9 cellular contexts compared by ENCODE assay signal in the genomic region with DNA sequence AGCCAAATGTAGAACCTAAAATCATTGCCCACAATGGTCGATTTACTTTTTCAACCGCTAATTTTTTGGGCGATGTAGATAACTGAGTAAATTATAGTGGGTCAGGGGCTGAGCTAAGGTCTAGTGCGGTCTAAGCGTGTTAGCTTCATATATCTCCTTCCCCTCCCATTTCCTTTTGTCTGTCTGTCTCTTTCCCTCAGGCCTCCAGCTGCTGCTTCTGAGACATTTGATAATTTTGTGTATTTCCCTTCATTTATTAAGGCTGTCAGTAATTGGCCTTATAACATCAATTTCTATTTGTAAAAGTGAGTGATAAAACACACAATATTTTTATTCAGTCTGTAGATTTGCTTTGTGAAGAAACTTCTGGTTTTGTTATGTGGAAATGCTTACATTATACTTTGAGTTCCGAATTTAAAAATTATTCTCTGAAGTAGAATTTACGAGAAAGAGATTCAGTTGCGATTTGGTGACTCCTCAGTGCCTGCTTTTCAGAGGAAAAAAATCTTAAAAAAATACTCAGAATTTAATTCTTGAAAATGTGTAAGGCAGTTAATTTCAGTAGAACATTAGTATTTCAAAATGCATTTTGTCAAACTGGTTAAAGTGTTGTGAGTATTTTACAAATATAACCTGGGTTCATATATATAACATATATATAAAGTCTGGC. TPM values are rescaled to one million over a fixed set of nuclear protein-coding genes. Genes with fewer than 3 reads are reported as not detected.
DNase-seq lines count a peak whose midpoint lies in the region; ATAC-seq, FAIRE-seq and TF ChIP-seq lines count a peak whose summit lies in the region.
"Had no signal": no experiment of that assay in that cellular context is flagged by ENCODE, and none has a peak within 500 bp of the region (broad histone marks: within the 10 kb centered on the region; RNA-seq: fewer than 3 reads in every experiment).

No MANE protein-coding gene starts in this region.

- no peaks in the 10 kb centered on the region for H4K20me1 ChIP-seq in KMS-11 (ENCODE audit: insufficient read depth)
- H4K20me1 ChIP-seq in astrocyte (ENCODE audit: insufficient read depth, low read length) = no peaks in the 10 kb centered on the region

- POLR2A ChIA-PET in BJ (lab: Charles Lee) = no interaction called here

- H3K9ac ChIP-seq in KMS-11 (no peak overlapping the region; the same call in 1 of the 2 replicates), astrocyte (ENCODE audit: low read length) (peak overlapping the region; percentile 52), muscle layer of colon (ENCODE audit: low read length) (peak overlapping the region; percentile 62)

- H2AFZ ChIP-seq in KMS-11 (ENCODE audit: low read depth) = peak overlapping the region; percentile 81; the same call in 1 of the 2 replicates
- H2AFZ ChIP-seq in astrocyte (ENCODE audit: low read depth, low read length) = peak overlapping the region; percentile 81

- TF ChIP-seq CTCF in BJ (IDR thresholded peaks at IDR 0.05; ENCODE audit: insufficient read depth, low read depth, low read length) (no peak), KMS-11 (conservative IDR thresholded peaks at IDR 0.05; ENCODE audit: low read depth, low read length) (no peak), astrocyte (IDR thresholded peaks at IDR 0.05; ENCODE audit: insufficient read depth, low read depth, low read length) (no peak), foreskin keratinocyte (conservative IDR thresholded peaks at IDR 0.05) (no peak)

- H3K27ac ChIP-seq in KMS-11 = no peak overlapping the region
- H3K27ac ChIP-seq in astrocyte (ENCODE audit: low read depth, low read length) = no peak overlapping the region
- H3K27ac ChIP-seq in muscle layer of colon (ENCODE audit: low read depth, low read length) = peak overlapping the region; percentile 72
- H3K27ac ChIP-seq in foreskin keratinocyte = no peak overlapping the region

- no peaks in the 10 kb centered on the region for H3K9me3 ChIP-seq in astrocyte (ENCODE audit: insufficient read depth, low read depth, low read length)
- no peaks in the 10 kb centered on the region for H3K9me3 ChIP-seq in muscle layer of colon (ENCODE audit: low read length)

- no peaks in the 10 kb centered on the region for H3K9me3 Mint-ChIP-seq in astrocyte (ENCODE audit: unreplicated experiment)

- no peak for FAIRE-seq in astrocyte (lab: Jason Lieb, UNC)
- FAIRE-seq in RCC 7860 (lab: Jason Lieb, UNC) = no peak
- FAIRE-seq: colon had no signal

- peak overlapping the region; percentile 87 for H3K4me3 Mint-ChIP-seq in astrocyte (ENCODE audit: unreplicated experiment)

- H3K4me1 Mint-ChIP-seq in astrocyte (ENCODE audit: low read depth, unreplicated experiment) = no peaks in the 10 kb centered on the region

- H3K4me3 ChIP-seq in BJ (ENCODE audit: low read depth, low read length) = peak overlapping the region; percentile 73
- H3K4me3 ChIP-seq in KMS-11 (IDR thresholded peaks at IDR 0.05; ENCODE audit: insufficient read depth, low read depth, low read length) = no peak overlapping the region
- peak overlapping the region; percentile 64 for H3K4me3 ChIP-seq in astrocyte (ENCODE audit: insufficient read depth, low read depth, low read length)
- peak overlapping the region; percentile 66 to 96 for H3K4me3 ChIP-seq in muscle layer of colon (ENCODE audit: low read depth in 1 of 2, low read length in 2 of 2)

- H3K27me3 Mint-ChIP-seq in astrocyte (ENCODE audit: low read depth, unreplicated experiment) = peaks cover 2% of the 10 kb centered on the region

- H3K27ac Mint-ChIP-seq in astrocyte (ENCODE audit: unreplicated experiment) = no peak overlapping the region

- peaks cover 6% of the 10 kb centered on the region for H3K27me3 ChIP-seq in BJ (ENCODE audit: control insufficient read depth, insufficient read depth, low read length)
- H3K27me3 ChIP-seq in KMS-11 (ENCODE audit: insufficient read depth, low read depth) = no peaks in the 10 kb centered on the region
- no peaks in the 10 kb centered on the region for H3K27me3 ChIP-seq in astrocyte (ENCODE audit: insufficient read depth, low read length)
- no peaks in the 10 kb centered on the region for H3K27me3 ChIP-seq in muscle layer of colon (ENCODE audit: control insufficient read depth in 1 of 2, insufficient read depth in 2 of 2, low read length in 2 of 2)
- H3K27me3 ChIP-seq in foreskin keratinocyte = peaks cover 75% of the 10 kb centered on the region

- H3K4me1 ChIP-seq in KMS-11 (ENCODE audit: low read depth, poor library complexity, severe bottlenecking) (peaks cover 17% of the 10 kb centered on the region), astrocyte (ENCODE audit: insufficient read depth, low read length) (peaks cover 11% of the 10 kb centered on the region), muscle layer of colon (ENCODE audit: insufficient read depth, low read length) (peaks cover 10% of the 10 kb centered on the region), foreskin keratinocyte (no peaks in the 10 kb centered on the region)

- H3K36me3 ChIP-seq in BJ (ENCODE audit: control insufficient read depth, insufficient read depth, low read length) (no peaks in the 10 kb centered on the region), KMS-11 (ENCODE audit: insufficient read depth) (no peaks in the 10 kb centered on the region), astrocyte (ENCODE audit: insufficient read depth, low read length) (no peaks in the 10 kb centered on the region), muscle layer of colon (ENCODE audit: insufficient read depth, low read length) (no peaks in the 10 kb centered on the region)

- no peaks in the 10 kb centered on the region for H3K79me2 ChIP-seq in KMS-11 (ENCODE audit: insufficient read depth, low read depth)
- no peaks in the 10 kb centered on the region for H3K79me2 ChIP-seq in astrocyte (ENCODE audit: insufficient read depth, low read length)

- CTCF ChIA-PET in BJ (lab: Yijun Ruan, JAX) = interaction anchor here (0.7 to 1.0 kb wide), 2 partner anchors 17 to 37 kb away, joined by 3 read pairs; no protein-coding TSS in a partner anchor

- DNase-seq in BJ (ENCODE audit: low read depth) (no peak), astrocyte (ENCODE audit: low read depth) (no peak), RCC 7860 (ENCODE audit: low spot score) (no peak), foreskin keratinocyte (no peak), NCI-H1694 (lab: John Stamatoyannopoulos, UW) (no peak)

- no peaks in the 10 kb centered on the region for H3K36me3 Mint-ChIP-seq in astrocyte (ENCODE audit: low read depth, unreplicated experiment)

- H3K4me2 ChIP-seq in KMS-11 = peak overlapping the region; percentile 64
- H3K4me2 ChIP-seq in astrocyte (ENCODE audit: low read length) = peak overlapping the region; percentile 90

- ATAC-seq in foreskin keratinocyte (no peak), HG02571 (IDR thresholded peaks at IDR 0.05; ENCODE audit: unreplicated experiment) (no peak)

RNA-seq across cellular contexts. Expression of a gene that starts 1.4 kb away (rescaled TPM):
- polyA plus RNA-seq in BJ (2011; rRNA removed) = 0.23 and 0.50 TPM in 2 replicates
- 0.57 and 0.81 TPM in 2 replicates for polyA minus RNA-seq in BJ (2011; rRNA and poly(A)+ RNA removed)
- total RNA-seq in astrocyte = 1.5 and 2.5 TPM in 2 replicates
- 0.03 and 0.07 TPM in 2 replicates for total RNA-seq in foreskin keratinocyte
- polyA plus RNA-seq in foreskin keratinocyte = 0.01 and 0.02 TPM in 2 replicates
